Comparison of ENCODE assay signal across 8 cellular contexts in the genomic region with DNA sequence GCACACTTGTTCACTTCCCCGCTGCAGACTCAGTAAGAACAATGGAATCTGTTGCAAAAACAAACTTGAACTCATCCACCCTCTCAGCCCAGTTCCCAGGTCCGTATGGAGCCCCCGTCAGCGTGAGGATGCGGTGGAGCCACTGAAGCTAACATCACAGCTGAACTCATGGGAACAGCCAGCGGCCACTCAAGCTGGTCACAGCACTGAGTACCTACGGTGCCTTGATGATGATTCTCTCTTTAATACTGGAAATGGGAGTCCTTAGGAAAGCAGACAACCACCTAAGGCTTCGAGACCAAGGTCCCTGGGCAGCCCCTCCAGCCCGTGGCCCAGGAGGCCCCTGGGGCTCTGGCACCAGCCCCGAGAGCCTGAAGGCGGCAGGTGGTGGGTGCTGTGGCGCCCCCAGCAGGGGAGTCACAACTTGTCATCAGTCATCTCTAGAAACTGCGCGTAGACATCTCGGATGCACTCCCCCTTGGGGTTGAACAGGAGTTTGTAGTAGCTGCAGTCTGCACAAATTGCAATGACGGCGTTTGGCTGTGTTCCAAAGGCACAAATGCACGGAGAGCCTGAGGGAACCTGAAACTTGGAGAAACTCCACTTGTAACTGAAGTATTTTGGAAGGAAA. TPM values are rescaled to one million over a fixed set of nuclear protein-coding genes. Genes with fewer than 3 reads are reported as not detected.
DNase-seq lines count a peak whose midpoint lies in the region; ATAC-seq and TF ChIP-seq lines count a peak whose summit lies in the region.

No MANE protein-coding gene starts in this region.

- H3K27ac ChIP-seq in sigmoid colon: no peak overlapping the region

- no peak overlapping the region for H3K27ac Mint-ChIP-seq in activated T-cell treated with anti-CD3 and anti-CD28 coated beads, Interleukin-2, amount 50 U/mL, for 72 hours
- H3K27ac Mint-ChIP-seq in stimulated activated memory B cell treated with anti-CD40 and anti-IgM and Interleukin-4, amounts not matched to agents 10 μg/mL and 1 μg/mL and 100 μg/mL, for 72 hours: no peak overlapping the region

- 62 to 66% methylated on average over 18 of the region's 18 CpGs for WGBS in sigmoid colon, 2 donors

- no peaks in the 10 kb centered on the region for H3K9me3 Mint-ChIP-seq in activated T-cell treated with anti-CD3 and anti-CD28 coated beads, Interleukin-2, amount 50 U/mL, for 72 hours
- H3K9me3 Mint-ChIP-seq in stimulated activated memory B cell treated with anti-CD40 and anti-IgM and Interleukin-4, amounts not matched to agents 10 μg/mL and 1 μg/mL and 100 μg/mL, for 72 hours: no peaks in the 10 kb centered on the region

- no peaks in the 10 kb centered on the region for H3K36me3 Mint-ChIP-seq in activated T-cell treated with anti-CD3 and anti-CD28 coated beads, Interleukin-2, amount 50 U/mL, for 72 hours (ENCODE audit: insufficient read depth in 2 of 2)
- H3K36me3 Mint-ChIP-seq in stimulated activated memory B cell treated with anti-CD40 and anti-IgM and Interleukin-4, amounts not matched to agents 10 μg/mL and 1 μg/mL and 100 μg/mL, for 72 hours: no peaks in the 10 kb centered on the region

- peaks cover 22% of the 10 kb centered on the region for H3K4me1 Mint-ChIP-seq in activated T-cell treated with anti-CD3 and anti-CD28 coated beads, Interleukin-2, amount 50 U/mL, for 72 hours (ENCODE audit: low read depth)
- no peaks in the 10 kb centered on the region for H3K4me1 Mint-ChIP-seq in stimulated activated memory B cell treated with anti-CD40 and anti-IgM and Interleukin-4, amounts not matched to agents 10 μg/mL and 1 μg/mL and 100 μg/mL, for 72 hours

- ATAC-seq in activated T-cell treated with anti-CD3 and anti-CD28 coated beads, Interleukin-2, amount 50 U/mL, for 72 hours (replicated peaks in 1 of 2): peak; percentile 67 to 84
- no peak for ATAC-seq in stimulated activated memory B cell treated with anti-CD40 and anti-IgM and Interleukin-4, amounts not matched to agents 10 μg/mL and 1 μg/mL and 100 μg/mL, for 72 hours
- ATAC-seq in GM21576 (IDR thresholded peaks at IDR 0.05; ENCODE audit: unreplicated experiment): no peak

- no peak for TF ChIP-seq POLR2A in sigmoid colon (IDR thresholded peaks at IDR 0.05)

- H3K36me3 ChIP-seq in sigmoid colon: no peaks in the 10 kb centered on the region

- no peak overlapping the region for H3K4me3 Mint-ChIP-seq in activated T-cell treated with anti-CD3 and anti-CD28 coated beads, Interleukin-2, amount 50 U/mL, for 72 hours
- no peak overlapping the region for H3K4me3 Mint-ChIP-seq in stimulated activated memory B cell treated with anti-CD40 and anti-IgM and Interleukin-4, amounts not matched to agents 10 μg/mL and 1 μg/mL and 100 μg/mL, for 72 hours

- peak; percentile 72 for DNase-seq in ELF-1 (ENCODE audit: low read depth, low spot score)
- peak; percentile 50 for DNase-seq in NCI-H2081 treated with DMSO at 0.1 percent for 48 hours (lab: John Stamatoyannopoulos, UW)
- DNase-seq in activated T-cell treated with anti-CD3 and anti-CD28 coated beads, Interleukin-2, amount 50 U/mL, for 72 hours: peak; percentile 49 to 50
- DNase-seq in foreskin melanocyte: peak; percentile 57
- peak; percentile 82 for DNase-seq in sigmoid colon
- DNase-seq in NCI-H1092 (lab: John Stamatoyannopoulos, UW): no peak

- TF ChIP-seq CTCF in sigmoid colon (IDR thresholded peaks at IDR 0.05): no peak

- H3K9me3 ChIP-seq in sigmoid colon: no peaks in the 10 kb centered on the region

- intact Hi-C loops in sigmoid colon (cut with DNase I): no loop called here

- TF ChIP-seq EP300 in sigmoid colon (IDR thresholded peaks at IDR 0.05): no peak

- no peaks in the 10 kb centered on the region for H3K27me3 ChIP-seq in sigmoid colon

- no peaks in the 10 kb centered on the region for H3K27me3 Mint-ChIP-seq in activated T-cell treated with anti-CD3 and anti-CD28 coated beads, Interleukin-2, amount 50 U/mL, for 72 hours (ENCODE audit: low read depth)
- H3K27me3 Mint-ChIP-seq in stimulated activated memory B cell treated with anti-CD40 and anti-IgM and Interleukin-4, amounts not matched to agents 10 μg/mL and 1 μg/mL and 100 μg/mL, for 72 hours: no peaks in the 10 kb centered on the region

- H3K4me3 ChIP-seq in sigmoid colon: no peak overlapping the region

- peaks cover 0 to 10% (median 6%) of the 10 kb centered on the region in 4 donors for H3K4me1 ChIP-seq in sigmoid colon

RNA-seq across cellular contexts. Expression of gene RHOT1, which starts 31.0 kb away (rescaled TPM):
- total RNA-seq in activated T-cell treated with anti-CD3 and anti-CD28 coated beads, Interleukin-2, amount 50 U/mL, for 72 hours: 10 to 100 TPM; 24.2 to 29.9 TPM
- 10 to 100 TPM; 48.9 to 71.5 (median 58.0) TPM for total RNA-seq in sigmoid colon
- 10 to 100 TPM; 17.0 to 33.6 (median 22.0) TPM for polyA plus RNA-seq in sigmoid colon

Comparison
In these comparisons a context has a peak if more than half of its experiments do, and no peak if none do; other contexts are left out.
1. ATAC-seq: peak in activated T-cell treated with anti-CD3 and anti-CD28 coated beads, Interleukin-2, amount 50 U/mL, for 72 hours (2 of 2); none in stimulated activated memory B cell treated with anti-CD40 and anti-IgM and Interleukin-4, amounts not matched to agents 10 μg/mL and 1 μg/mL and 100 μg/mL, for 72 hours (single experiment) and GM21576 (single experiment).